ENCODE assay signal across 9 cellular contexts in genomic region chr17:72176516-72176851, GRCh38. TPM values are rescaled to one million over a fixed set of nuclear protein-coding genes. Genes with fewer than 3 reads are reported as not detected.
"Had no signal": no experiment of that assay in that cellular context is flagged by ENCODE, and none has a peak within 500 bp of the region (broad histone marks: within the 10 kb centered on the region; RNA-seq: fewer than 3 reads in every experiment).

No MANE protein-coding gene starts in this region.

- H3K27me3 ChIP-seq: upper lobe of right lung had no signal

- H3K36me3 ChIP-seq: esophagus squamous epithelium, suprapubic skin, upper lobe of right lung had no signal

- DNase-seq: activated CD4-positive, alpha-beta T cell treated with anti-CD3 and anti-CD28 coated beads, Interleukin-2, amount 50 U/mL, for 4 hours; activated naive CD8-positive, alpha-beta T cell treated with anti-CD3 and anti-CD28 coated beads, Interleukin-2, amount 10 ng/mL, durations not matched to agents 7 days and 5 days; esophagus squamous epithelium; foreskin fibroblast; stimulated activated CD4-positive, alpha-beta T cell treated with anti-CD3 and anti-CD28 coated beads, Interleukin-4, amount 100 ng/mL, for 1 hour; stimulated activated CD8-positive, alpha-beta memory T cell treated with anti-CD3 and anti-CD28 coated beads, Interleukin-4, amount 100 ng/mL, for 48 hours; stimulated activated naive CD8-positive, alpha-beta T cell treated with anti-CD3 and anti-CD28 coated beads, Interleukin-15, Interleukin-2, amounts not matched to agents 100 U/mL and 50 U/mL, for 24 hours; upper lobe of right lung had no signal

- H3K4me3 ChIP-seq: esophagus squamous epithelium, suprapubic skin, upper lobe of right lung had no signal

- H3K9me3 ChIP-seq: esophagus squamous epithelium, suprapubic skin, upper lobe of right lung had no signal

- H3K4me1 ChIP-seq: esophagus squamous epithelium, suprapubic skin, upper lobe of right lung had no signal

- H3K27ac ChIP-seq: esophagus squamous epithelium, suprapubic skin, upper lobe of right lung had no signal

RNA-seq across cellular contexts. Expression of gene SOX9, which starts 55.7 kb away (rescaled TPM):
- total RNA-seq: activated naive CD8-positive, alpha-beta T cell treated with anti-CD3 and anti-CD28 coated beads, Interleukin-2, amount 10 ng/mL, durations not matched to agents 7 days and 5 days had no signal
